ENCODE assay signal across 1 cellular context in genomic region chr1:218254296-218254918, GRCh38.
TF ChIP-seq lines count a peak whose summit lies in the region.

No MANE protein-coding gene starts in this region.

TF ChIP-seq in GM23338, 12 proteins besides CTCF, POLR2A, EP300 and RAD21 (continued from another document):
- TF ChIP-seq NANOG (IDR thresholded peaks at IDR 0.05; ENCODE audit: borderline replicate concordance) (no peak), ETS1 (IDR thresholded peaks at IDR 0.05) (no peak), JUNB (IDR thresholded peaks at IDR 0.05; ENCODE audit: unreplicated experiment) (no peak), CREB1 (CRISPR knock-in tag; IDR thresholded peaks at IDR 0.05; ENCODE audit: low read depth) (no peak), ZNF114 (CRISPR knock-in tag; IDR thresholded peaks at IDR 0.05) (no peak), POLR2AphosphoS5 (IDR thresholded peaks at IDR 0.05; ENCODE audit: low read depth) (no peak), EZH2 (IDR thresholded peaks at IDR 0.05; ENCODE audit: low read depth, unreplicated experiment) (no peak), EZH2phosphoT487 (IDR thresholded peaks at IDR 0.05; ENCODE audit: unreplicated experiment) (no peak), STAT1 (IDR thresholded peaks at IDR 0.05; ENCODE audit: unreplicated experiment) (no peak), ZNF331 (CRISPR knock-in tag; IDR thresholded peaks at IDR 0.05; ENCODE audit: low read depth) (no peak), REST (IDR thresholded peaks at IDR 0.05; ENCODE audit: unreplicated experiment) (no peak)
